1 cellular context compared by ENCODE assay signal in the genomic region with DNA sequence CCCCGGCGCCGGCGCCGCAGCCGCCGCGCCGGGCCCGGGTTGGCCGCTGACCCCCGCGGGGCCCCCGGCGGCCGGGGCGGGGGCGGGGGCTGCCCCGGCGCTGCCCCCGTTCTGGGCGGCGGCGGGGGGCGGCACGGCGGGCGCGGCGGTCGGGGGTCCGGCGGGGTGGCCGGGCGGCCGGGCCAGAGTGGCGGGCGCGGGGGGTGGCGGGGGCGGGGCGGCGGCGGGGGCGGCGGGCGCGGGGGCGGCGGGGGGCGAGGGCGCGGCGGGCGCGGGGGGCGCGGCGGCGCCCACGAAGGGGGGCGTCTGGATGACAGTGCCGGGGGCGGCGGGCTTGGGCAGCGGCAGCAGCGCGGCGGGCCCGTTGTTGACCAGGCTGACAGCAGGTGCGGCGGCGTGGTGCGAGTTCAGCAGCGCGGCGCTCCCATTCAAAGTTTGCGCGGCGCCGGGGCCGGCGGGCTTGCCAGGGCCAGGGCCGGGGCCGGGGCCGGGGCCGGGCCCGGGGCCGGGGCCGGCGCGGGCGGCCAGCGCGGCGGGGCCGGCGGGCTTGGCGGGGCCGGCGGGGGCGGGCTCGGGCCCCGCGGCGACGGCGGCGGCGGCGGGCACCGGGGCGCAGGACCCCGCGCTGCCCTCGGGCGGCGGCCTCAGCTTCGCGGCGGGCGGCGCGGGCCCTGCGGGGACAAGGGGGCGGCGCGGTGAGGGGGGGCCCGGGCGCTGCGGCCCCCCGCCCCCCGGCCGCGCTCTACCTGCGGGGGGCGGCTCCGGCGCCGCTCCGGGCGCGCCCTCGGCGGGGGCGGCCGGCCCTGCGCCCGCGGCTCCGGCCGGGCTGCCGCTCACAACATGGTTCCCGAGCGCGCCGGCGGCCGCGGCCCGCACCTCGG.
A peak's percentile ranks its signal among the peaks of the same experiment; 100 is the strongest.
TF ChIP-seq lines count a peak whose summit lies in the region.

No MANE protein-coding gene starts in this region.

TF ChIP-seq in H1, 55 proteins besides CTCF, POLR2A, EP300 and RAD21:
- peak; percentile 21 for TF ChIP-seq KDM4A (IDR thresholded peaks at IDR 0.05; ENCODE audit: low read depth, low read length, severe bottlenecking)
- TF ChIP-seq RXRA (IDR thresholded peaks at IDR 0.05; ENCODE audit: insufficient read depth, low read depth, low read length), result no peak
TF ChIP-seq in H1: peak in this region for 1.
